In genomic region chr12:124386661-124387509, GRCh38 we compare ENCODE assay signal across 10 cellular contexts.
DNase-seq lines count a peak whose midpoint lies in the region; ATAC-seq, FAIRE-seq and TF ChIP-seq lines count a peak whose summit lies in the region.
"Had no signal": no experiment of that assay in that cellular context is flagged by ENCODE, and none has a peak within 500 bp of the region (broad histone marks: within the 10 kb centered on the region; RNA-seq: fewer than 3 reads in every experiment).

No MANE protein-coding gene starts in this region.

- peaks cover 40% of the 10 kb centered on the region for H3K36me3 Mint-ChIP-seq in HFFc6 (ENCODE audit: low read depth)
- peaks cover 12% of the 10 kb centered on the region for H3K36me3 Mint-ChIP-seq in chondrocyte (ENCODE audit: low read depth)
- peaks cover 8% of the 10 kb centered on the region for H3K36me3 Mint-ChIP-seq in activated T-helper 1 cell treated with anti-CD3 and anti-CD28 coated beads, Interleukin-12 subunit alpha, Interleukin-12 subunit beta, Interleukin-2, Interleukin-4 antibody, amounts not matched to agents 30 ng/mL and 10 ng/mL and 1 ng/mL, durations not matched to agents 14 hours and 24 hours and 36 hours (ENCODE audit: low read depth)

- no TSS peak for BruUV-seq in HepG2 (replicated peaks; lab: Mats Ljungman, UMichigan)

- POLR2A ChIA-PET in HepG2 (lab: Yijun Ruan, JAX): interaction anchor here (0.7 kb wide), 1 partner anchor 181 kb away, joined by 4 read pairs; no protein-coding TSS in a partner anchor

- H3K4me3 Mint-ChIP-seq in HFFc6 (peak overlapping the region; percentile 96), chondrocyte (ENCODE audit: unreplicated experiment) (peak overlapping the region; percentile 98)
- no peak overlapping the region for H3K4me3 Mint-ChIP-seq in activated T-helper 1 cell treated with anti-CD3 and anti-CD28 coated beads, Interleukin-12 subunit alpha, Interleukin-12 subunit beta, Interleukin-2, Interleukin-4 antibody, amounts not matched to agents 30 ng/mL and 10 ng/mL and 1 ng/mL, durations not matched to agents 14 hours and 24 hours and 36 hours
- H3K4me3 Mint-ChIP-seq: activated CD4-positive, alpha-beta T cell treated with anti-CD3 and anti-CD28 coated beads for 36 hours had no signal

- H3K27me3 Mint-ChIP-seq in HFFc6 (ENCODE audit: insufficient read depth) (peaks cover 43% of the 10 kb centered on the region), chondrocyte (ENCODE audit: low read depth) (no peaks in the 10 kb centered on the region)
- peaks cover 4% of the 10 kb centered on the region for H3K27me3 Mint-ChIP-seq in activated T-helper 1 cell treated with anti-CD3 and anti-CD28 coated beads, Interleukin-12 subunit alpha, Interleukin-12 subunit beta, Interleukin-2, Interleukin-4 antibody, amounts not matched to agents 30 ng/mL and 10 ng/mL and 1 ng/mL, durations not matched to agents 14 hours and 24 hours and 36 hours (ENCODE audit: insufficient read depth)
- H3K27me3 Mint-ChIP-seq: activated CD4-positive, alpha-beta T cell treated with anti-CD3 and anti-CD28 coated beads for 36 hours had no signal

- TF ChIP-seq CTCF in HFFc6 (IDR thresholded peaks at IDR 0.05) (no peak), chondrocyte (IDR thresholded peaks at IDR 0.05) (no peak), HepG2 (CRISPR knock-in tag; IDR thresholded peaks at IDR 0.05) (no peak)

- peaks cover 10 to 27% of the 10 kb centered on the region in 2 experiments; a peak in 4 of 5 replicates for H3K36me3 ChIP-seq in HepG2 (replicated peaks in 1 of 2; ENCODE audit: control insufficient read depth in 1 of 2, insufficient read depth in 2 of 2, low read length in 2 of 2)

- no peaks in the 10 kb centered on the region for H3K9me3 ChIP-seq in HepG2 (ENCODE audit: low read length)

- H3K27ac Mint-ChIP-seq in HFFc6 (peak overlapping the region; percentile 97), chondrocyte (ENCODE audit: unreplicated experiment) (peak overlapping the region; percentile 94)
- no peak overlapping the region for H3K27ac Mint-ChIP-seq in activated T-helper 1 cell treated with anti-CD3 and anti-CD28 coated beads, Interleukin-12 subunit alpha, Interleukin-12 subunit beta, Interleukin-2, Interleukin-4 antibody, amounts not matched to agents 30 ng/mL and 10 ng/mL and 1 ng/mL, durations not matched to agents 14 hours and 24 hours and 36 hours
- H3K27ac Mint-ChIP-seq: activated CD4-positive, alpha-beta T cell treated with anti-CD3 and anti-CD28 coated beads for 36 hours had no signal

- H3K27ac ChIP-seq in HepG2 (ENCODE audit: extremely low read length, insufficient read depth, low read length) (peak overlapping the region; percentile 38), temporal lobe (ENCODE audit: low read depth, low read length) (peak overlapping the region; percentile 38)

- H3K9me3 Mint-ChIP-seq in HFFc6 (no peaks in the 10 kb centered on the region), chondrocyte (ENCODE audit: low read depth) (no peaks in the 10 kb centered on the region)
- no peaks in the 10 kb centered on the region for H3K9me3 Mint-ChIP-seq in activated T-helper 1 cell treated with anti-CD3 and anti-CD28 coated beads, Interleukin-12 subunit alpha, Interleukin-12 subunit beta, Interleukin-2, Interleukin-4 antibody, amounts not matched to agents 30 ng/mL and 10 ng/mL and 1 ng/mL, durations not matched to agents 14 hours and 24 hours and 36 hours

- peak overlapping the region in 2 of 3 experiments; percentile 56 to 84; a peak in 4 of 6 replicates for H3K4me3 ChIP-seq in HepG2 (replicated peaks in 1 of 3; ENCODE audit: insufficient read depth in 1 of 3, low read depth in 2 of 3, low read length in 3 of 3)

- no peak overlapping the region for H2AFZ ChIP-seq in HepG2 (ENCODE audit: low read length)

- CTCF ChIA-PET in HepG2 (lab: Yijun Ruan, JAX; ENCODE audit: low intra/inter-chr PET ratio, low total read pairs): no interaction called here

- TF ChIP-seq POLR2A in HepG2 (IDR thresholded peaks at IDR 0.05; ENCODE audit: insufficient read depth in 1 of 2, low read depth in 2 of 2, low read length in 2 of 2): no peak

- intact Hi-C loops in HepG2 (cut with micrococcal nuclease; ENCODE audit: unreplicated experiment): no loop called here
- intact Hi-C loops in activated T-helper 1 cell treated with anti-CD3 and anti-CD28 coated beads, Interleukin-12 subunit alpha, Interleukin-12 subunit beta, Interleukin-2, Interleukin-4 antibody, amounts not matched to agents 30 ng/mL and 10 ng/mL and 1 ng/mL, durations not matched to agents 14 hours and 24 hours and 36 hours (cut with micrococcal nuclease): no loop called here

- H3K4me1 ChIP-seq in HepG2 (ENCODE audit: insufficient read depth, low read length): peaks cover 32% of the 10 kb centered on the region

- ATAC-seq in HepG2 (no peak), HG03460 (IDR thresholded peaks at IDR 0.05; ENCODE audit: unreplicated experiment) (no peak), GM18519 (IDR thresholded peaks at IDR 0.05; ENCODE audit: low FRiP score, unreplicated experiment) (no peak)
- ATAC-seq: activated CD4-positive, alpha-beta T cell treated with anti-CD3 and anti-CD28 coated beads for 36 hours had no signal

- no peak for DNase-seq in HFFc6
- DNase-seq in chondrocyte (ENCODE audit: low spot score): no peak
- no peak for DNase-seq in HepG2 (ENCODE audit: low spot score)
- DNase-seq in SIG-M5 treated with dmso at 0.1 percent for 504 hours (lab: John Stamatoyannopoulos, UW; ENCODE audit: unreplicated experiment): no peak
- no peak for DNase-seq in activated T-helper 1 cell treated with anti-CD3 and anti-CD28 coated beads, Interleukin-12 subunit alpha, Interleukin-12 subunit beta, Interleukin-2, Interleukin-4 antibody, amounts not matched to agents 30 ng/mL and 10 ng/mL and 1 ng/mL, durations not matched to agents 14 hours and 24 hours and 36 hours (ENCODE audit: low spot score)
- DNase-seq: activated CD4-positive, alpha-beta T cell treated with anti-CD3 and anti-CD28 coated beads for 36 hours had no signal

- FAIRE-seq in HepG2 (lab: Jason Lieb, UNC): no peak
- FAIRE-seq: G401.6 had no signal

- H3K27me3 ChIP-seq in HepG2 (ENCODE audit: control insufficient read depth in 1 of 2, insufficient read depth in 2 of 2, low read length in 2 of 2): no peaks in the 10 kb centered on the region

- peaks cover 2% of the 10 kb centered on the region for H3K79me2 ChIP-seq in HepG2 (ENCODE audit: insufficient read depth, low read length)

- TF ChIP-seq RAD21 in HepG2 (CRISPR knock-in tag; IDR thresholded peaks at IDR 0.05): no peak

- peaks cover 9% of the 10 kb centered on the region; the same call in 1 of the 2 replicates for H4K20me1 ChIP-seq in HepG2 (ENCODE audit: insufficient read depth, low read length)

- 0 out of 2 replicates have a peak overlapping the region, but pooled peaks have one; percentile 27 for H3K9ac ChIP-seq in HepG2 (ENCODE audit: insufficient read depth, low read depth, low read length)

- TF ChIP-seq EP300 in HepG2 (IDR thresholded peaks at IDR 0.05; ENCODE audit: low read depth in 2 of 2, low read length in 2 of 2) (no peak), HepG2 (CRISPR knock-in tag; IDR thresholded peaks at IDR 0.05; ENCODE audit: borderline replicate concordance) (no peak)

- H3K4me1 Mint-ChIP-seq in HFFc6 (ENCODE audit: low read depth) (peaks cover 73% of the 10 kb centered on the region), chondrocyte (ENCODE audit: low read depth) (peaks cover 71% of the 10 kb centered on the region)
- peaks cover 22% of the 10 kb centered on the region for H3K4me1 Mint-ChIP-seq in activated T-helper 1 cell treated with anti-CD3 and anti-CD28 coated beads, Interleukin-12 subunit alpha, Interleukin-12 subunit beta, Interleukin-2, Interleukin-4 antibody, amounts not matched to agents 30 ng/mL and 10 ng/mL and 1 ng/mL, durations not matched to agents 14 hours and 24 hours and 36 hours (ENCODE audit: low read depth)

- peak overlapping the region; percentile 95 for H3K4me2 ChIP-seq in HepG2 (ENCODE audit: low read depth, low read length)

- WGBS in HepG2 (ENCODE audit: low lambda C conversion rate): 55% methylated on average over 13 of the region's 22 CpGs

- in situ Hi-C loops in HepG2 (cut with HindIII; ENCODE audit: extremely low pct_ligation_motif_present, low pct_unique_long_range_greater_than_20kb): no loop called here

TF ChIP-seq in HepG2, 621 proteins besides CTCF, POLR2A, EP300 and RAD21 (continues in another document):
- TF ChIP-seq FOXA1 (IDR thresholded peaks at IDR 0.05): no peak
- no peak for TF ChIP-seq FOXA1 (CRISPR knock-in tag; IDR thresholded peaks at IDR 0.05)
- TF ChIP-seq ZBTB10 (CRISPR knock-in tag; IDR thresholded peaks at IDR 0.05; ENCODE audit: borderline replicate concordance): no peak
